ENCODE assay signal across 1 cellular context in genomic region chr12:68804654-68805591, GRCh38.
A peak's percentile ranks its signal among the peaks of the same experiment; 100 is the strongest.
TF ChIP-seq lines count a peak whose summit lies in the region.

No MANE protein-coding gene starts in this region.

TF ChIP-seq in HepG2, 621 proteins besides CTCF, POLR2A, EP300 and RAD21 (continued from another document and continues in another):
- TF ChIP-seq ZBTB2 (CRISPR knock-in tag; IDR thresholded peaks at IDR 0.05; ENCODE audit: low read depth) (no peak), ZNF644 (CRISPR knock-in tag; IDR thresholded peaks at IDR 0.05; ENCODE audit: low read depth) (peak; percentile 64; the same call in 1 of the 2 replicates), ZFP36L1 (CRISPR knock-in tag; IDR thresholded peaks at IDR 0.05) (0 out of 2 replicates have a peak, but pooled peaks have one; percentile 59), ZNF615 (CRISPR knock-in tag; IDR thresholded peaks at IDR 0.05; ENCODE audit: borderline replicate concordance) (no peak), GABPB1 (CRISPR knock-in tag; IDR thresholded peaks at IDR 0.05) (peak; percentile 71), MAX (IDR thresholded peaks at IDR 0.05) (peak; percentile 69), GLMP (CRISPR knock-in tag; IDR thresholded peaks at IDR 0.05; ENCODE audit: borderline replicate concordance) (no peak), ZFP37 (CRISPR knock-in tag; IDR thresholded peaks at IDR 0.05; ENCODE audit: borderline replicate concordance) (no peak), MED8 (CRISPR knock-in tag; IDR thresholded peaks at IDR 0.05; ENCODE audit: insufficient replicate concordance) (peak; percentile 36), POGZ (CRISPR knock-in tag; IDR thresholded peaks at IDR 0.05) (peak; percentile 87), ETV6 (CRISPR knock-in tag; conservative IDR thresholded peaks at IDR 0.05) (no peak), ZFX (CRISPR knock-in tag; IDR thresholded peaks at IDR 0.05; ENCODE audit: low read depth) (peak; percentile 84), EEA1 (CRISPR knock-in tag; IDR thresholded peaks at IDR 0.05; ENCODE audit: borderline replicate concordance) (no peak), ETS1 (CRISPR knock-in tag; IDR thresholded peaks at IDR 0.05) (no peak), MTA1 (CRISPR knock-in tag; IDR thresholded peaks at IDR 0.05; ENCODE audit: borderline replicate concordance) (peak; percentile 77; the same call in 1 of the 2 replicates), SMARCE1 (IDR thresholded peaks at IDR 0.05; ENCODE audit: borderline replicate concordance) (no peak), STAT5B (CRISPR knock-in tag; IDR thresholded peaks at IDR 0.05) (no peak), NR2F1 (CRISPR knock-in tag; IDR thresholded peaks at IDR 0.05) (peak; percentile 54 to 83), ZNF382 (CRISPR knock-in tag; IDR thresholded peaks at IDR 0.05; ENCODE audit: borderline replicate concordance) (no peak), FOXJ3 (CRISPR knock-in tag; IDR thresholded peaks at IDR 0.05; ENCODE audit: borderline replicate concordance) (peak; percentile 56; the same call in 1 of the 2 replicates), SALL1 (CRISPR knock-in tag; IDR thresholded peaks at IDR 0.05) (peak; percentile 96), KLF15 (CRISPR knock-in tag; IDR thresholded peaks at IDR 0.05; ENCODE audit: borderline replicate concordance) (no peak), ZNF331 (CRISPR knock-in tag; IDR thresholded peaks at IDR 0.05) (peak; percentile 80), ZNF674 (CRISPR knock-in tag; IDR thresholded peaks at IDR 0.05; ENCODE audit: low read depth) (no peak), NKX3-1 (CRISPR knock-in tag; IDR thresholded peaks at IDR 0.05) (no peak), ZNF839 (CRISPR knock-in tag; IDR thresholded peaks at IDR 0.05; ENCODE audit: borderline replicate concordance) (peak; percentile 72; the same call in 1 of the 2 replicates), SOX13 (IDR thresholded peaks at IDR 0.05) (no peak), SOX13 (CRISPR knock-in tag; conservative IDR thresholded peaks at IDR 0.05 in 1 of 2, IDR thresholded peaks at IDR 0.05 in 1 of 2) (peak in 1 of 2 experiments; percentile 71; a peak in 2 of 4 replicates), FUBP1 (CRISPR knock-in tag; IDR thresholded peaks at IDR 0.05; ENCODE audit: borderline replicate concordance) (no peak), ZNF362 (CRISPR knock-in tag; IDR thresholded peaks at IDR 0.05; ENCODE audit: borderline replicate concordance) (peak; percentile 78), NR2F2 (IDR thresholded peaks at IDR 0.05; ENCODE audit: borderline replicate concordance, low read depth) (0 out of 2 replicates have a peak, but pooled peaks have one; percentile 29), IKZF1 (IDR thresholded peaks at IDR 0.05) (no peak), ZSCAN29 (CRISPR knock-in tag; conservative IDR thresholded peaks at IDR 0.05) (peak; percentile 88), HNF1B (CRISPR knock-in tag; IDR thresholded peaks at IDR 0.05) (peak; percentile 89), SAP130 (CRISPR knock-in tag; IDR thresholded peaks at IDR 0.05; ENCODE audit: low read depth) (peak; percentile 98), CC2D1A (CRISPR knock-in tag; IDR thresholded peaks at IDR 0.05) (no peak), ZNF720 (CRISPR knock-in tag; IDR thresholded peaks at IDR 0.05) (no peak), PRMT3 (CRISPR knock-in tag; IDR thresholded peaks at IDR 0.05; ENCODE audit: borderline replicate concordance, low read depth) (no peak), ZNF780A (CRISPR knock-in tag; IDR thresholded peaks at IDR 0.05) (no peak), AHR (CRISPR knock-in tag; IDR thresholded peaks at IDR 0.05) (0 out of 2 replicates have a peak, but pooled peaks have one; percentile 53), ZNF75D (CRISPR knock-in tag; IDR thresholded peaks at IDR 0.05; ENCODE audit: borderline replicate concordance) (no peak), DZIP1 (CRISPR knock-in tag; IDR thresholded peaks at IDR 0.05) (no peak), PREB (CRISPR knock-in tag; IDR thresholded peaks at IDR 0.05) (no peak), TGIF2 (CRISPR knock-in tag; IDR thresholded peaks at IDR 0.05) (peak; percentile 89), MTA3 (CRISPR knock-in tag; IDR thresholded peaks at IDR 0.05) (no peak), HES4 (CRISPR knock-in tag; IDR thresholded peaks at IDR 0.05; ENCODE audit: borderline replicate concordance) (0 out of 2 replicates have a peak, but pooled peaks have one; percentile 58), ZNF703 (CRISPR knock-in tag; IDR thresholded peaks at IDR 0.05; ENCODE audit: borderline replicate concordance) (no peak; the same call in 1 of the 2 replicates), HOMEZ (CRISPR knock-in tag; IDR thresholded peaks at IDR 0.05; ENCODE audit: low read depth) (peak; percentile 40; the same call in 1 of the 2 replicates), ZNF33B (CRISPR knock-in tag; IDR thresholded peaks at IDR 0.05) (0 out of 2 replicates have a peak, but pooled peaks have one; percentile 55), RBM22 (optimal IDR thresholded peaks at IDR 0.05; ENCODE audit: low read length) (peak; percentile 21), SAFB2 (CRISPR knock-in tag; IDR thresholded peaks at IDR 0.05; ENCODE audit: borderline replicate concordance, low read depth) (peak; percentile 51; the same call in 1 of the 2 replicates), KLF12 (CRISPR knock-in tag; IDR thresholded peaks at IDR 0.05; ENCODE audit: borderline replicate concordance) (no peak; the same call in 1 of the 2 replicates), NRL (CRISPR knock-in tag; IDR thresholded peaks at IDR 0.05; ENCODE audit: borderline replicate concordance) (peak; percentile 16; the same call in 1 of the 2 replicates), SSRP1 (CRISPR knock-in tag; IDR thresholded peaks at IDR 0.05) (no peak; the same call in 1 of the 2 replicates), PHF20 (CRISPR knock-in tag; IDR thresholded peaks at IDR 0.05) (no peak), NFKB2 (CRISPR knock-in tag; IDR thresholded peaks at IDR 0.05; ENCODE audit: borderline replicate concordance) (peak; percentile 80), RBAK (CRISPR knock-in tag; IDR thresholded peaks at IDR 0.05) (no peak), SIX1 (CRISPR knock-in tag; IDR thresholded peaks at IDR 0.05; ENCODE audit: borderline replicate concordance) (no peak), ZNF790 (CRISPR knock-in tag; IDR thresholded peaks at IDR 0.05; ENCODE audit: borderline replicate concordance) (peak; percentile 91; the same call in 1 of the 2 replicates), EZH2 (conservative IDR thresholded peaks at IDR 0.05; ENCODE audit: low read depth, low read length) (no peak), ZC3H4 (CRISPR knock-in tag; IDR thresholded peaks at IDR 0.05; ENCODE audit: borderline replicate concordance) (no peak), NCOA1 (CRISPR knock-in tag; IDR thresholded peaks at IDR 0.05) (no peak)
